In genomic region chr4:156169011-156169410, GRCh38 we compare ENCODE assay signal across 9 cellular contexts.
DNase-seq lines count a peak whose midpoint lies in the region; ATAC-seq and TF ChIP-seq lines count a peak whose summit lies in the region.
"Had no signal": no experiment of that assay in that cellular context is flagged by ENCODE, and none has a peak within 500 bp of the region (broad histone marks: within the 10 kb centered on the region; RNA-seq: fewer than 3 reads in every experiment).

No MANE protein-coding gene starts in this region.

- H3K4me3 Mint-ChIP-seq in activated CD4-positive, alpha-beta memory T cell treated with anti-CD3 and anti-CD28 coated beads for 36 hours, result no peak overlapping the region

- ATAC-seq in GM21528 (IDR thresholded peaks at IDR 0.05; ENCODE audit: low FRiP score, unreplicated experiment), result peak; percentile 58

- no peak overlapping the region for H3K4me3 ChIP-seq in ascending aorta

- H3K27ac Mint-ChIP-seq in activated CD4-positive, alpha-beta memory T cell treated with anti-CD3 and anti-CD28 coated beads for 36 hours, result no peak overlapping the region

- no peaks in the 10 kb centered on the region for H3K4me1 ChIP-seq in ascending aorta

- no peaks in the 10 kb centered on the region for H3K9me3 Mint-ChIP-seq in activated CD4-positive, alpha-beta memory T cell treated with anti-CD3 and anti-CD28 coated beads for 36 hours

- H3K27ac ChIP-seq in ascending aorta, result no peak overlapping the region
- H3K27ac ChIP-seq: neutrophil had no signal

- no peaks in the 10 kb centered on the region for H3K9me3 ChIP-seq in ascending aorta
- H3K9me3 ChIP-seq: neutrophil had no signal

- no peaks in the 10 kb centered on the region for H3K27me3 Mint-ChIP-seq in activated CD4-positive, alpha-beta memory T cell treated with anti-CD3 and anti-CD28 coated beads for 36 hours

- intact Hi-C loops in ascending aorta (cut with DNase I), result no loop called here
- intact Hi-C loops in activated CD4-positive, alpha-beta memory T cell treated with anti-CD3 and anti-CD28 coated beads for 36 hours (cut with micrococcal nuclease), result no loop called here

- CTCF ChIA-PET in activated CD4-positive, alpha-beta memory T cell treated with anti-CD3 and anti-CD28 coated beads for 36 hours (lab: Charles Lee), result no interaction called here

- no peaks in the 10 kb centered on the region for H3K4me1 Mint-ChIP-seq in activated CD4-positive, alpha-beta memory T cell treated with anti-CD3 and anti-CD28 coated beads for 36 hours (ENCODE audit: low read depth)

- no peaks in the 10 kb centered on the region for H3K27me3 ChIP-seq in ascending aorta
- H3K27me3 ChIP-seq: neutrophil had no signal

- H3K36me3 ChIP-seq in ascending aorta, result no peaks in the 10 kb centered on the region
- H3K36me3 ChIP-seq: neutrophil had no signal

- peak; percentile 70 for DNase-seq in DMS 273 (lab: John Stamatoyannopoulos, UW; ENCODE audit: unreplicated experiment)
- DNase-seq in NCI-H1417 (lab: John Stamatoyannopoulos, UW), result peak in 2 of 3 experiments; percentile 23 to 81
- peak; percentile 8 to 65 for DNase-seq in ascending aorta (ENCODE audit: low spot score in 2 of 2)
- peak; percentile 91 for DNase-seq in iris pigment epithelial cell (ENCODE audit: low read depth)
- no peak for DNase-seq in activated T-cell treated with anti-CD3 and anti-CD28 coated beads, Interleukin-2, amount 50 U/mL, for 1 hour
- no peak for DNase-seq in activated CD4-positive, alpha-beta memory T cell treated with anti-CD3 and anti-CD28 coated beads for 36 hours
- no peak for DNase-seq in activated CD8-positive, alpha-beta memory T cell treated with anti-CD3 and anti-CD28 coated beads, Interleukin-2, amount 50 U/mL, for 4 hours

- TF ChIP-seq CTCF in ascending aorta (IDR thresholded peaks at IDR 0.05), result peak in 2 of 3 experiments; percentile 9 to 44

- POLR2A ChIA-PET in activated CD4-positive, alpha-beta memory T cell treated with anti-CD3 and anti-CD28 coated beads for 36 hours (lab: Charles Lee), result no interaction called here

- H3K36me3 Mint-ChIP-seq in activated CD4-positive, alpha-beta memory T cell treated with anti-CD3 and anti-CD28 coated beads for 36 hours, result no peaks in the 10 kb centered on the region

Comparison
In these comparisons a context has a peak if more than half of its experiments do, and no peak if none do; other contexts are left out.
1. DNase-seq: peak in DMS 273 (single experiment), NCI-H1417 (2 of 3), ascending aorta (2 of 2) and iris pigment epithelial cell (single experiment); none in activated T-cell treated with anti-CD3 and anti-CD28 coated beads, Interleukin-2, amount 50 U/mL, for 1 hour (single experiment), activated CD4-positive, alpha-beta memory T cell treated with anti-CD3 and anti-CD28 coated beads for 36 hours (single experiment) and activated CD8-positive, alpha-beta memory T cell treated with anti-CD3 and anti-CD28 coated beads, Interleukin-2, amount 50 U/mL, for 4 hours (single experiment).